ENCODE assay signal across 1 cellular context in the genomic region with DNA sequence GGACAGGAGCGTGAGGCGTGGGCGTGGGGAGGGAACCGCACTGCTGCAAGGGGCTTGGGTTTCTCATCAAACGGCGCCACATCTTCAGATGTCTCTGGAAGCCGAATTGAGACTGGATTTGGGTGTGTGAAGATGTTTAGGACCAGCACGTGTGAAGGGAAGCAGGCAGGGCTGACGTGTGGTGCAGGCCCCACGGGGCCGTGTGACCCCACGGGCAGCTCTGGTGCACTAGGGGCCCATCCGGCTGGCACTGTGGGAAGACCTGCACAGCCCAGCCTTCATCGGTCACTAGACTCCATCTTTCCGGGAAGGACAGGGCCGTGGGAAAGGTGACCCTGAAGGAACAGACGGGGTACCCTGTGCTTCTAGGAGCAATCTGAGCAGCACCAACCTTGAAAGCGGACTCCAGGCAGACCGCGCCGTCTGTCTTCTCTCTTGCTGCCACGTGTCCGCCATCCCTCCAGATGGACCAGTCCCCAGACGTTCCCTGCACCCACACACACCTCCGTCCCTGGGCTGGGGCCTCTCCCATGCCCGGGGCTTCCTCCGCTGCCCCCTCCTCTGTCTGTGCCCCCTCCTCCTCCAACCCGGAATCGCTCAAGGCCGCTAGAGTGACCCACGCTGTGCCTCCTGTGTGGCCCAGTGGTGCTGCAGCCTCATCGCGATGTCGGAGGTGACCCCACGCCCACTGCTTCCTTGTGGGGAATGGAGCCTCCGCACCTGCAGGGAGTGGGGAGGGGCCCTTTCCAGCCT.
A peak's percentile ranks its signal among the peaks of the same experiment; 100 is the strongest.
TF ChIP-seq lines count a peak whose summit lies in the region.

No MANE protein-coding gene starts in this region.

TF ChIP-seq in K562, 482 proteins besides CTCF, POLR2A, EP300 and RAD21 (continued from another document):
- TF ChIP-seq, protein P1, sequence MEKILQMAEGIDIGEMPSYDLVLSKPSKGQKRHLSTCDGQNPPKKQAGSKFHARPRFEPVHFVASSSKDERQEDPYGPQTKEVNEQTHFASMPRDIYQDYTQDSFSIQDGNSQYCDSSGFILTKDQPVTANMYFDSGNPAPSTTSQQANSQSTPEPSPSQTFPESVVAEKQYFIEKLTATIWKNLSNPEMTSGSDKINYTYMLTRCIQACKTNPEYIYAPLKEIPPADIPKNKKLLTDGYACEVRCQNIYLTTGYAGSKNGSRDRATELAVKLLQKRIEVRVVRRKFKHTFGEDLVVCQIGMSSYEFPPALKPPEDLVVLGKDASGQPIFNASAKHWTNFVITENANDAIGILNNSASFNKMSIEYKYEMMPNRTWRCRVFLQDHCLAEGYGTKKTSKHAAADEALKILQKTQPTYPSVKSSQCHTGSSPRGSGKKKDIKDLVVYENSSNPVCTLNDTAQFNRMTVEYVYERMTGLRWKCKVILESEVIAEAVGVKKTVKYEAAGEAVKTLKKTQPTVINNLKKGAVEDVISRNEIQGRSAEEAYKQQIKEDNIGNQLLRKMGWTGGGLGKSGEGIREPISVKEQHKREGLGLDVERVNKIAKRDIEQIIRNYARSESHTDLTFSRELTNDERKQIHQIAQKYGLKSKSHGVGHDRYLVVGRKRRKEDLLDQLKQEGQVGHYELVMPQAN (IDR thresholded peaks at IDR 0.05; ENCODE audit: borderline replicate concordance): 0 out of 2 replicates have a peak, but pooled peaks have one; percentile 28
- TF ChIP-seq, protein P2, sequence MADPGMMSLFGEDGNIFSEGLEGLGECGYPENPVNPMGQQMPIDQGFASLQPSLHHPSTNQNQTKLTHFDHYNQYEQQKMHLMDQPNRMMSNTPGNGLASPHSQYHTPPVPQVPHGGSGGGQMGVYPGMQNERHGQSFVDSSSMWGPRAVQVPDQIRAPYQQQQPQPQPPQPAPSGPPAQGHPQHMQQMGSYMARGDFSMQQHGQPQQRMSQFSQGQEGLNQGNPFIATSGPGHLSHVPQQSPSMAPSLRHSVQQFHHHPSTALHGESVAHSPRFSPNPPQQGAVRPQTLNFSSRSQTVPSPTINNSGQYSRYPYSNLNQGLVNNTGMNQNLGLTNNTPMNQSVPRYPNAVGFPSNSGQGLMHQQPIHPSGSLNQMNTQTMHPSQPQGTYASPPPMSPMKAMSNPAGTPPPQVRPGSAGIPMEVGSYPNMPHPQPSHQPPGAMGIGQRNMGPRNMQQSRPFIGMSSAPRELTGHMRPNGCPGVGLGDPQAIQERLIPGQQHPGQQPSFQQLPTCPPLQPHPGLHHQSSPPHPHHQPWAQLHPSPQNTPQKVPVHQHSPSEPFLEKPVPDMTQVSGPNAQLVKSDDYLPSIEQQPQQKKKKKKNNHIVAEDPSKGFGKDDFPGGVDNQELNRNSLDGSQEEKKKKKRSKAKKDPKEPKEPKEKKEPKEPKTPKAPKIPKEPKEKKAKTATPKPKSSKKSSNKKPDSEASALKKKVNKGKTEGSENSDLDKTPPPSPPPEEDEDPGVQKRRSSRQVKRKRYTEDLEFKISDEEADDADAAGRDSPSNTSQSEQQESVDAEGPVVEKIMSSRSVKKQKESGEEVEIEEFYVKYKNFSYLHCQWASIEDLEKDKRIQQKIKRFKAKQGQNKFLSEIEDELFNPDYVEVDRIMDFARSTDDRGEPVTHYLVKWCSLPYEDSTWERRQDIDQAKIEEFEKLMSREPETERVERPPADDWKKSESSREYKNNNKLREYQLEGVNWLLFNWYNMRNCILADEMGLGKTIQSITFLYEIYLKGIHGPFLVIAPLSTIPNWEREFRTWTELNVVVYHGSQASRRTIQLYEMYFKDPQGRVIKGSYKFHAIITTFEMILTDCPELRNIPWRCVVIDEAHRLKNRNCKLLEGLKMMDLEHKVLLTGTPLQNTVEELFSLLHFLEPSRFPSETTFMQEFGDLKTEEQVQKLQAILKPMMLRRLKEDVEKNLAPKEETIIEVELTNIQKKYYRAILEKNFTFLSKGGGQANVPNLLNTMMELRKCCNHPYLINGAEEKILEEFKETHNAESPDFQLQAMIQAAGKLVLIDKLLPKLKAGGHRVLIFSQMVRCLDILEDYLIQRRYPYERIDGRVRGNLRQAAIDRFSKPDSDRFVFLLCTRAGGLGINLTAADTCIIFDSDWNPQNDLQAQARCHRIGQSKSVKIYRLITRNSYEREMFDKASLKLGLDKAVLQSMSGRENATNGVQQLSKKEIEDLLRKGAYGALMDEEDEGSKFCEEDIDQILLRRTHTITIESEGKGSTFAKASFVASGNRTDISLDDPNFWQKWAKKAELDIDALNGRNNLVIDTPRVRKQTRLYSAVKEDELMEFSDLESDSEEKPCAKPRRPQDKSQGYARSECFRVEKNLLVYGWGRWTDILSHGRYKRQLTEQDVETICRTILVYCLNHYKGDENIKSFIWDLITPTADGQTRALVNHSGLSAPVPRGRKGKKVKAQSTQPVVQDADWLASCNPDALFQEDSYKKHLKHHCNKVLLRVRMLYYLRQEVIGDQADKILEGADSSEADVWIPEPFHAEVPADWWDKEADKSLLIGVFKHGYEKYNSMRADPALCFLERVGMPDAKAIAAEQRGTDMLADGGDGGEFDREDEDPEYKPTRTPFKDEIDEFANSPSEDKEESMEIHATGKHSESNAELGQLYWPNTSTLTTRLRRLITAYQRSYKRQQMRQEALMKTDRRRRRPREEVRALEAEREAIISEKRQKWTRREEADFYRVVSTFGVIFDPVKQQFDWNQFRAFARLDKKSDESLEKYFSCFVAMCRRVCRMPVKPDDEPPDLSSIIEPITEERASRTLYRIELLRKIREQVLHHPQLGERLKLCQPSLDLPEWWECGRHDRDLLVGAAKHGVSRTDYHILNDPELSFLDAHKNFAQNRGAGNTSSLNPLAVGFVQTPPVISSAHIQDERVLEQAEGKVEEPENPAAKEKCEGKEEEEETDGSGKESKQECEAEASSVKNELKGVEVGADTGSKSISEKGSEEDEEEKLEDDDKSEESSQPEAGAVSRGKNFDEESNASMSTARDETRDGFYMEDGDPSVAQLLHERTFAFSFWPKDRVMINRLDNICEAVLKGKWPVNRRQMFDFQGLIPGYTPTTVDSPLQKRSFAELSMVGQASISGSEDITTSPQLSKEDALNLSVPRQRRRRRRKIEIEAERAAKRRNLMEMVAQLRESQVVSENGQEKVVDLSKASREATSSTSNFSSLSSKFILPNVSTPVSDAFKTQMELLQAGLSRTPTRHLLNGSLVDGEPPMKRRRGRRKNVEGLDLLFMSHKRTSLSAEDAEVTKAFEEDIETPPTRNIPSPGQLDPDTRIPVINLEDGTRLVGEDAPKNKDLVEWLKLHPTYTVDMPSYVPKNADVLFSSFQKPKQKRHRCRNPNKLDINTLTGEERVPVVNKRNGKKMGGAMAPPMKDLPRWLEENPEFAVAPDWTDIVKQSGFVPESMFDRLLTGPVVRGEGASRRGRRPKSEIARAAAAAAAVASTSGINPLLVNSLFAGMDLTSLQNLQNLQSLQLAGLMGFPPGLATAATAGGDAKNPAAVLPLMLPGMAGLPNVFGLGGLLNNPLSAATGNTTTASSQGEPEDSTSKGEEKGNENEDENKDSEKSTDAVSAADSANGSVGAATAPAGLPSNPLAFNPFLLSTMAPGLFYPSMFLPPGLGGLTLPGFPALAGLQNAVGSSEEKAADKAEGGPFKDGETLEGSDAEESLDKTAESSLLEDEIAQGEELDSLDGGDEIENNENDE (IDR thresholded peaks at IDR 0.05; ENCODE audit: low read depth, low read length): peak; percentile 16
- 0 out of 2 replicates have a peak, but pooled peaks have one; percentile 33 for TF ChIP-seq ZNF766 (CRISPR knock-in tag; conservative IDR thresholded peaks at IDR 0.05)
- TF ChIP-seq RBM17 (IDR thresholded peaks at IDR 0.05; ENCODE audit: borderline replicate concordance, low read depth, low read length): no peak
- no peak for TF ChIP-seq ATF1 (CRISPR knock-in tag; IDR thresholded peaks at IDR 0.05)
- peak; percentile 19; the same call in 1 of the 2 replicates for TF ChIP-seq ATF1 (tag; IDR thresholded peaks at IDR 0.05)
- 0 out of 2 replicates have a peak, but pooled peaks have one; percentile 22 for TF ChIP-seq GABPB1 (CRISPR knock-in tag; IDR thresholded peaks at IDR 0.05)
- peak; percentile 53; the same call in 1 of the 2 replicates for TF ChIP-seq ZBTB7A (IDR thresholded peaks at IDR 0.05; ENCODE audit: borderline replicate concordance, control insufficient read depth, low read depth, low read length)
- TF ChIP-seq, protein P3, sequence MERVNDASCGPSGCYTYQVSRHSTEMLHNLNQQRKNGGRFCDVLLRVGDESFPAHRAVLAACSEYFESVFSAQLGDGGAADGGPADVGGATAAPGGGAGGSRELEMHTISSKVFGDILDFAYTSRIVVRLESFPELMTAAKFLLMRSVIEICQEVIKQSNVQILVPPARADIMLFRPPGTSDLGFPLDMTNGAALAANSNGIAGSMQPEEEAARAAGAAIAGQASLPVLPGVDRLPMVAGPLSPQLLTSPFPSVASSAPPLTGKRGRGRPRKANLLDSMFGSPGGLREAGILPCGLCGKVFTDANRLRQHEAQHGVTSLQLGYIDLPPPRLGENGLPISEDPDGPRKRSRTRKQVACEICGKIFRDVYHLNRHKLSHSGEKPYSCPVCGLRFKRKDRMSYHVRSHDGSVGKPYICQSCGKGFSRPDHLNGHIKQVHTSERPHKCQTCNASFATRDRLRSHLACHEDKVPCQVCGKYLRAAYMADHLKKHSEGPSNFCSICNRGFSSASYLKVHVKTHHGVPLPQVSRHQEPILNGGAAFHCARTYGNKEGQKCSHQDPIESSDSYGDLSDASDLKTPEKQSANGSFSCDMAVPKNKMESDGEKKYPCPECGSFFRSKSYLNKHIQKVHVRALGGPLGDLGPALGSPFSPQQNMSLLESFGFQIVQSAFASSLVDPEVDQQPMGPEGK (CRISPR knock-in tag; IDR thresholded peaks at IDR 0.05; ENCODE audit: borderline replicate concordance): no peak
- 0 out of 2 replicates have a peak, but pooled peaks have one; percentile 27 for TF ChIP-seq KLF1 (tag; IDR thresholded peaks at IDR 0.05)
- TF ChIP-seq PHF8 (IDR thresholded peaks at IDR 0.05; ENCODE audit: borderline replicate concordance, low read length): no peak
- 0 out of 2 replicates have a peak, but pooled peaks have one; percentile 5 for TF ChIP-seq HDAC2 (IDR thresholded peaks at IDR 0.05)
- TF ChIP-seq, protein P4, sequence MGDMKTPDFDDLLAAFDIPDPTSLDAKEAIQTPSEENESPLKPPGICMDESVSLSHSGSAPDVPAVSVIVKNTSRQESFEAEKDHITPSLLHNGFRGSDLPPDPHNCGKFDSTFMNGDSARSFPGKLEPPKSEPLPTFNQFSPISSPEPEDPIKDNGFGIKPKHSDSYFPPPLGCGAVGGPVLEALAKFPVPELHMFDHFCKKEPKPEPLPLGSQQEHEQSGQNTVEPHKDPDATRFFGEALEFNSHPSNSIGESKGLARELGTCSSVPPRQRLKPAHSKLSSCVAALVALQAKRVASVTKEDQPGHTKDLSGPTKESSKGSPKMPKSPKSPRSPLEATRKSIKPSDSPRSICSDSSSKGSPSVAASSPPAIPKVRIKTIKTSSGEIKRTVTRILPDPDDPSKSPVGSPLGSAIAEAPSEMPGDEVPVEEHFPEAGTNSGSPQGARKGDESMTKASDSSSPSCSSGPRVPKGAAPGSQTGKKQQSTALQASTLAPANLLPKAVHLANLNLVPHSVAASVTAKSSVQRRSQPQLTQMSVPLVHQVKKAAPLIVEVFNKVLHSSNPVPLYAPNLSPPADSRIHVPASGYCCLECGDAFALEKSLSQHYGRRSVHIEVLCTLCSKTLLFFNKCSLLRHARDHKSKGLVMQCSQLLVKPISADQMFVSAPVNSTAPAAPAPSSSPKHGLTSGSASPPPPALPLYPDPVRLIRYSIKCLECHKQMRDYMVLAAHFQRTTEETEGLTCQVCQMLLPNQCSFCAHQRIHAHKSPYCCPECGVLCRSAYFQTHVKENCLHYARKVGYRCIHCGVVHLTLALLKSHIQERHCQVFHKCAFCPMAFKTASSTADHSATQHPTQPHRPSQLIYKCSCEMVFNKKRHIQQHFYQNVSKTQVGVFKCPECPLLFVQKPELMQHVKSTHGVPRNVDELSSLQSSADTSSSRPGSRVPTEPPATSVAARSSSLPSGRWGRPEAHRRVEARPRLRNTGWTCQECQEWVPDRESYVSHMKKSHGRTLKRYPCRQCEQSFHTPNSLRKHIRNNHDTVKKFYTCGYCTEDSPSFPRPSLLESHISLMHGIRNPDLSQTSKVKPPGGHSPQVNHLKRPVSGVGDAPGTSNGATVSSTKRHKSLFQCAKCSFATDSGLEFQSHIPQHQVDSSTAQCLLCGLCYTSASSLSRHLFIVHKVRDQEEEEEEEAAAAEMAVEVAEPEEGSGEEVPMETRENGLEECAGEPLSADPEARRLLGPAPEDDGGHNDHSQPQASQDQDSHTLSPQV (IDR thresholded peaks at IDR 0.05): peak; percentile 18; the same call in 1 of the 2 replicates
- 0 out of 2 replicates have a peak, but pooled peaks have one; percentile 39 for TF ChIP-seq TOE1 (IDR thresholded peaks at IDR 0.05; ENCODE audit: borderline replicate concordance)
- TF ChIP-seq TOE1 (CRISPR knock-in tag; IDR thresholded peaks at IDR 0.05; ENCODE audit: borderline replicate concordance, low read depth): no peak
- no peak for TF ChIP-seq SRSF7 (optimal IDR thresholded peaks at IDR 0.05; ENCODE audit: low read depth, low read length)
